1 cellular context compared by ENCODE assay signal in the genomic region with DNA sequence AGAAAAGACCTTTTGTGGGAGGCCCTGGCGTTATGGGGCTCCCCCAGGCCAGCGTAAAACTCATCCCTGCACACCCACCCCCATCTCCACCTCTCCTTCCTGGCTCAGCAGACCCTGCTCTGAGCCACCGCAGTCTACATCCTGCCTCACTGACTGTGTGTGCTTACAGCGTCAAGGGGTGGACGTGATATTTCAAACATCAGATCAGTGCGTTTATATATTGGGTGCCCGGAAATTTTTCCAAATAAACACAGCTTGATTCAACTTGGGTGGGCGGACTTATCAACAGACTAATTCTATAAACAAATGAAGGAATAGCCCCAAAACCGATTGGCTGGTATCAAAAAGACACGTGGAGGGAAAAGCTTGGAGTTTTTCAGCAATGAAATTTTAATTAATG.
TF ChIP-seq lines count a peak whose summit lies in the region.

No MANE protein-coding gene starts in this region.

TF ChIP-seq in H1, 55 proteins besides CTCF, POLR2A, EP300 and RAD21:
- no peak for TF ChIP-seq CEBPB (IDR thresholded peaks at IDR 0.05; ENCODE audit: low read depth, low read length)
